In genomic region chr20:45771182-45771759, GRCh38 we compare ENCODE assay signal across 8 cellular contexts. TPM values are rescaled to one million over a fixed set of nuclear protein-coding genes. Genes with fewer than 3 reads are reported as not detected.
DNase-seq lines count a peak whose midpoint lies in the region; ATAC-seq, FAIRE-seq and TF ChIP-seq lines count a peak whose summit lies in the region.

No MANE protein-coding gene starts in this region.

- H3K4me3 ChIP-seq in endothelial cell of umbilical vein (replicated peaks in 1 of 3; ENCODE audit: insufficient read depth in 1 of 3, low read depth in 1 of 3, low read length in 3 of 3): no peak overlapping the region

- H2AFZ ChIP-seq in endothelial cell of umbilical vein (ENCODE audit: low read depth, low read length): peak overlapping the region; percentile 66

- H3K9ac ChIP-seq in endothelial cell of umbilical vein (replicated peaks; ENCODE audit: extremely low read depth, insufficient read depth, low read length): no peak overlapping the region

- peaks cover 0 to 4% of the 10 kb centered on the region in 2 experiments for H3K27me3 ChIP-seq in endothelial cell of umbilical vein (ENCODE audit: control insufficient read depth in 2 of 2, insufficient read depth in 2 of 2, low read length in 2 of 2)

- no peaks in the 10 kb centered on the region for H3K9me3 ChIP-seq in endothelial cell of umbilical vein (replicated peaks; ENCODE audit: control insufficient read depth, insufficient read depth, low read length)

- no peaks in the 10 kb centered on the region for H3K36me3 ChIP-seq in endothelial cell of umbilical vein (ENCODE audit: control insufficient read depth in 2 of 2, extremely low read depth in 1 of 2, insufficient read depth in 2 of 2, low read length in 2 of 2)

- H3K4me2 ChIP-seq in endothelial cell of umbilical vein (ENCODE audit: insufficient read depth, low read length): no peak overlapping the region

- FAIRE-seq in endothelial cell of umbilical vein (lab: Jason Lieb, UNC): peak; percentile 93

- H3K79me2 ChIP-seq in endothelial cell of umbilical vein (ENCODE audit: control insufficient read depth, insufficient read depth, low read length): no peaks in the 10 kb centered on the region

- intact Hi-C loops in endothelial cell of umbilical vein (cut with micrococcal nuclease): loop anchor here (1.0 to 10.0 kb wide), 10 partner anchors 146 to 674 kb away; partner anchors contain the start of genes SYS1 and WFDC10A

- H3K9me1 ChIP-seq in endothelial cell of umbilical vein (replicated peaks; ENCODE audit: control insufficient read depth, extremely low read depth, insufficient read depth, low read length): no peaks in the 10 kb centered on the region

- H3K4me1 ChIP-seq in endothelial cell of umbilical vein (ENCODE audit: control insufficient read depth, extremely low read depth, insufficient read depth, low read length): no peaks in the 10 kb centered on the region

- H3K27ac ChIP-seq in endothelial cell of umbilical vein (ENCODE audit: insufficient read depth, low read depth, low read length): no peak overlapping the region

- no TSS peak for BruUV-seq in endothelial cell of umbilical vein (replicated peaks; lab: Mats Ljungman, UMichigan)

- POLR2A ChIA-PET in endothelial cell of umbilical vein (lab: Charles Lee): interaction anchor here (0.8 kb wide), 1 partner anchor 334 kb away, joined by 3 read pairs; no protein-coding TSS in a partner anchor

- peak; percentile 84 for DNase-seq in COLO668 (lab: John Stamatoyannopoulos, UW; ENCODE audit: unreplicated experiment)
- peak; percentile 99 for DNase-seq in HT-29 (ENCODE audit: low spot score)
- peak; percentile 74 for DNase-seq in NOMO-1 treated with dmso at 0.1 percent for 144 hours (lab: John Stamatoyannopoulos, UW; ENCODE audit: unreplicated experiment)
- peak; percentile 53 for DNase-seq in activated CD8-positive, alpha-beta memory T cell treated with anti-CD3 and anti-CD28 coated beads for 4 hours (ENCODE audit: low read depth in 2 of 2)
- peak; percentile 88 for DNase-seq in endothelial cell of umbilical vein (ENCODE audit: low read depth, low spot score)
- peak; percentile 85 for DNase-seq in mucosa of gallbladder (ENCODE audit: low spot score)
- peak; percentile 60 to 62 for DNase-seq in stimulated activated CD8-positive, alpha-beta memory T cell treated with anti-CD3 and anti-CD28 coated beads, Interleukin-2, amount 100 ng/mL, for 1 hour (ENCODE audit: low read depth in 2 of 2)

- no peak for ATAC-seq in HG02588 (IDR thresholded peaks at IDR 0.05; ENCODE audit: unreplicated experiment)

- H4K20me1 ChIP-seq in endothelial cell of umbilical vein (replicated peaks; ENCODE audit: control insufficient read depth, extremely low read depth, insufficient read depth, low read length): no peaks in the 10 kb centered on the region

- dilution Hi-C loops in endothelial cell of umbilical vein (cut with MboI; ENCODE audit: extremely low pct_ligation_motif_present, low sequenced_read_pairs): no loop called here

- TF ChIP-seq POLR2A in endothelial cell of umbilical vein (IDR thresholded peaks at IDR 0.05; ENCODE audit: low read depth, low read length): no peak

- peak; percentile 85 to 93 for TF ChIP-seq CTCF in endothelial cell of umbilical vein (IDR thresholded peaks at IDR 0.05; ENCODE audit: extremely low read depth in 1 of 2, insufficient read depth in 1 of 2, low read depth in 1 of 2, low read length in 2 of 2)

- CTCF ChIA-PET in endothelial cell of umbilical vein (lab: Charles Lee): interaction anchor here (0.6 to 4.3 kb wide), 81 partner anchors 9 to 760 kb away, joined by 3 to 88 read pairs (median 5); partner anchors contain the start of genes DNTTIP1, EPPIN, KCNS1 and SDC4

TF ChIP-seq in endothelial cell of umbilical vein, 7 proteins besides CTCF, POLR2A, EP300 and RAD21:
- no peak for TF ChIP-seq JUN (IDR thresholded peaks at IDR 0.05; ENCODE audit: borderline replicate concordance, insufficient read depth, insufficient read length, low read depth)
- TF ChIP-seq MAX (IDR thresholded peaks at IDR 0.05; ENCODE audit: insufficient read depth, insufficient read length): peak; percentile 79

RNA-seq across cellular contexts. Expression of gene WFDC3, which starts 20.4 kb away (rescaled TPM):
- total RNA-seq in HT-29 (2014; rRNA removed; shearing (Covaris generic)): not detected in 2 replicates
- total RNA-seq in endothelial cell of umbilical vein (not detected in 2 replicates), mucosa of gallbladder (1.8 TPM)
- 0.39 TPM in 1 of 2 replicates, not detected in the other for polyA plus RNA-seq in endothelial cell of umbilical vein
- 0.13 and 0.21 TPM in 2 replicates for polyA plus RNA-seq in endothelial cell of umbilical vein (2011; cell fraction: cytosol; rRNA removed)
- polyA plus RNA-seq in endothelial cell of umbilical vein (2011; cell fraction: nucleus; rRNA removed): not detected in 2 replicates
- not detected in 2 replicates for polyA plus RNA-seq in endothelial cell of umbilical vein (2012)
- polyA minus RNA-seq in endothelial cell of umbilical vein: not detected in 2 replicates
- polyA minus RNA-seq in endothelial cell of umbilical vein (2011; cell fraction: cytosol; rRNA and poly(A)+ RNA removed): not detected
- polyA minus RNA-seq in endothelial cell of umbilical vein (2011; cell fraction: nucleus; rRNA and poly(A)+ RNA removed): not detected in 2 replicates

RNA-seq across cellular contexts. Expression of gene DNTTIP1, which starts 20.5 kb away (rescaled TPM):
- 26.2 and 33.2 TPM in 2 replicates for total RNA-seq in HT-29 (2014; rRNA removed; shearing (Covaris generic))
- 31.9 and 33.7 TPM in 2 replicates for total RNA-seq in endothelial cell of umbilical vein
- 38.4 and 40.5 TPM in 2 replicates for polyA plus RNA-seq in endothelial cell of umbilical vein
- polyA plus RNA-seq in endothelial cell of umbilical vein (2011; cell fraction: cytosol; rRNA removed): 58.7 and 59.8 TPM in 2 replicates
- polyA plus RNA-seq in endothelial cell of umbilical vein (2011; cell fraction: nucleus; rRNA removed): 30.0 and 30.5 TPM in 2 replicates
- 37.7 and 37.9 TPM in 2 replicates for polyA plus RNA-seq in endothelial cell of umbilical vein (2012)
- polyA minus RNA-seq in endothelial cell of umbilical vein: 15.7 and 26.0 TPM in 2 replicates
- 27.0 TPM for polyA minus RNA-seq in endothelial cell of umbilical vein (2011; cell fraction: cytosol; rRNA and poly(A)+ RNA removed)
- polyA minus RNA-seq in endothelial cell of umbilical vein (2011; cell fraction: nucleus; rRNA and poly(A)+ RNA removed): 7.4 and 8.7 TPM in 2 replicates
- total RNA-seq in mucosa of gallbladder: 26.4 TPM

RNA-seq across cellular contexts. Expression of gene UBE2C, which starts 41.2 kb away (rescaled TPM):
- total RNA-seq in HT-29 (2014; rRNA removed; shearing (Covaris generic)): 284 and 289 TPM in 2 replicates
- total RNA-seq in endothelial cell of umbilical vein (108 and 129 TPM in 2 replicates), mucosa of gallbladder (2.9 TPM)
- 130 and 135 TPM in 2 replicates for polyA plus RNA-seq in endothelial cell of umbilical vein
- 144 and 179 TPM in 2 replicates for polyA plus RNA-seq in endothelial cell of umbilical vein (2011; cell fraction: cytosol; rRNA removed)
- polyA plus RNA-seq in endothelial cell of umbilical vein (2011; cell fraction: nucleus; rRNA removed): 59.1 and 60.1 TPM in 2 replicates
- 62.6 and 120 TPM in 2 replicates for polyA plus RNA-seq in endothelial cell of umbilical vein (2012)
- 34.7 and 40.8 TPM in 2 replicates for polyA minus RNA-seq in endothelial cell of umbilical vein
- 96.0 TPM for polyA minus RNA-seq in endothelial cell of umbilical vein (2011; cell fraction: cytosol; rRNA and poly(A)+ RNA removed)
- 16.3 and 25.2 TPM in 2 replicates for polyA minus RNA-seq in endothelial cell of umbilical vein (2011; cell fraction: nucleus; rRNA and poly(A)+ RNA removed)

RNA-seq across cellular contexts. Expression of gene SPINT4, which starts 49.1 kb away (rescaled TPM):
- total RNA-seq in HT-29 (2014; rRNA removed; shearing (Covaris generic)): not detected in 2 replicates
- total RNA-seq in endothelial cell of umbilical vein: not detected in 2 replicates
- not detected in 2 replicates for polyA plus RNA-seq in endothelial cell of umbilical vein
- not detected in 2 replicates for polyA plus RNA-seq in endothelial cell of umbilical vein (2011; cell fraction: cytosol; rRNA removed)
- polyA plus RNA-seq in endothelial cell of umbilical vein (2011; cell fraction: nucleus; rRNA removed): not detected in 2 replicates
- polyA plus RNA-seq in endothelial cell of umbilical vein (2012): not detected in 2 replicates
- polyA minus RNA-seq in endothelial cell of umbilical vein: not detected in 2 replicates
- polyA minus RNA-seq in endothelial cell of umbilical vein (2011; cell fraction: cytosol; rRNA and poly(A)+ RNA removed): not detected
- polyA minus RNA-seq in endothelial cell of umbilical vein (2011; cell fraction: nucleus; rRNA and poly(A)+ RNA removed): not detected in 2 replicates
- not detected for total RNA-seq in mucosa of gallbladder

RNA-seq across cellular contexts. Expression of gene TNNC2, which starts 55.8 kb away (rescaled TPM):
- 0.15 and 0.18 TPM in 2 replicates for total RNA-seq in HT-29 (2014; rRNA removed; shearing (Covaris generic))
- not detected in 2 replicates for total RNA-seq in endothelial cell of umbilical vein
- polyA plus RNA-seq in endothelial cell of umbilical vein: 0.19 and 0.26 TPM in 2 replicates
- 0.16 and 0.22 TPM in 2 replicates for polyA plus RNA-seq in endothelial cell of umbilical vein (2011; cell fraction: cytosol; rRNA removed)
- 0.76 and 1.1 TPM in 2 replicates for polyA plus RNA-seq in endothelial cell of umbilical vein (2011; cell fraction: nucleus; rRNA removed)
- not detected in 2 replicates for polyA plus RNA-seq in endothelial cell of umbilical vein (2012)
- polyA minus RNA-seq in endothelial cell of umbilical vein: not detected in 2 replicates
- not detected for polyA minus RNA-seq in endothelial cell of umbilical vein (2011; cell fraction: cytosol; rRNA and poly(A)+ RNA removed)
- polyA minus RNA-seq in endothelial cell of umbilical vein (2011; cell fraction: nucleus; rRNA and poly(A)+ RNA removed): not detected in 2 replicates
- 0.81 TPM for total RNA-seq in mucosa of gallbladder

Comparison
In these comparisons a context has a peak if more than half of its experiments do, and no peak if none do; other contexts are left out.
1. RNA of gene UBE2C, which starts 41.2 kb away (total RNA-seq): 284 to 289 TPM in HT-29 and 108 to 129 TPM in endothelial cell of umbilical vein; 2.9 TPM in mucosa of gallbladder (single experiment); every median in the first group is over 10 times any median in the second.
2. Peak in every context shown above with its lines, with median percentiles within 50 percentile points of each other: DNase-seq.